Comparison of ENCODE assay signal across 18 cellular contexts in the genomic region with DNA sequence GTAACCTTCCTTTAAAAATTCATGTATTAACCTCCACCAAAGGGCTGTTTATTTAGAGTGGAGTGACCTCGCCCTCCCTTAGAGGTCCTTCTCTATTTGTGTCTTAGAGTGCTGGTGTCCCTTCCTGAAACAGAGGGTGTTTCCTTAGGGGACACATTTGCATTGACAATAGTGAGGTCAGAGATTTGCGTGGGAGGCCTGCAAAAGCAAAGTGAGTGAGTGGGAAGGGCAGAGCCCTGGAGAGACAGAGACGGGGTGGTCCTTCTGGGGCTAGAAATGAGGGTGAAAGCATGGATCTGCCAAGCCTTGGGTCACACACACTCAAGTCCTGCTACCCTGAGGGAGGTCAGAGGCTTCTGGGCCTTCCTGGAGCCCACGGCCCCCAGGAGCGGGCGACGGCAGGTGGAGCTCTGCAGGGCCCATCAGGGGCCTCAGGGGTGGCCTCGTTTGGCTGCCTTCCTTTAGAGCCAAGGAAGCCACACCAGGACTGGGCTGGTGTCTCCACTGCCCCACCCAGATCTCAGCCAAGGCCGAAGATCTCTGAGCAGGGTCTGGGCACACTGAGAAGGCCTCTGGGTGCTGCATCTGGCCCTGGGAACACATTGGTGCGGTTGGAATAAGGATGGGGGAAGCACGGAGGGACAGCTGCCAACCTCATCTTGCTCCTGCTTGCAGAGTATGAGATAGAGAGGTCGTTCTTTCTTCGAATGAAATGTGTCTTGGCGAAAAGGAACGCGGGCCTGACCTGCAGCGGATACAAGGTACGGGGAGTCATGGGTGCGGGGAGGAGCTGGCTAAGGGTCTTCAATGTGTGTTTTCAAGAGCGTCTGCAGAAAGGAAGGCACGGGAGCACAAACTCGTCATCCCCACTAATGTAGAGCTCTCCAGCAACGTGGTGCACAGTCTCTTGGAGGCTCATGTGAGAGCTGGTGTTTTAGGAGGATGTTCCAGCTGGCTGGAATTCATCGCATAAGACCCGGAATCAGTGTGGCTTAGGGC. TPM values are rescaled to one million over a fixed set of nuclear protein-coding genes. Genes with fewer than 3 reads are reported as not detected.
DNase-seq lines count a peak whose midpoint lies in the region; TF ChIP-seq lines count a peak whose summit lies in the region.
"Had no signal": no experiment of that assay in that cellular context is flagged by ENCODE, and none has a peak within 500 bp of the region (broad histone marks: within the 10 kb centered on the region; RNA-seq: fewer than 3 reads in every experiment).

No MANE protein-coding gene starts in this region.

- no peak overlapping the region for H3K23ac ChIP-seq in neuronal stem cell (ENCODE audit: low read depth, low read length, poor library complexity)

- no peak overlapping the region for H2AFZ ChIP-seq in neuronal stem cell (ENCODE audit: low read length)

- H2BK12ac ChIP-seq in neuronal stem cell (ENCODE audit: low read length), result no peak overlapping the region

- H2BK120ac ChIP-seq in neuronal stem cell (ENCODE audit: low read depth, low read length), result no peak overlapping the region

- H3K4me2 ChIP-seq in neuronal stem cell (ENCODE audit: insufficient read depth, low read length, poor library complexity, severe bottlenecking), result no peak overlapping the region

- no peak for TF ChIP-seq POLR2A in stomach (IDR thresholded peaks at IDR 0.05)

- H4K8ac ChIP-seq in neuronal stem cell (ENCODE audit: low read depth, low read length), result no peak overlapping the region

- H3K9ac ChIP-seq in neuronal stem cell (ENCODE audit: low read depth, low read length, poor library complexity), result no peak overlapping the region

- no peak overlapping the region for H2BK5ac ChIP-seq in neuronal stem cell (ENCODE audit: low read length)

- TF ChIP-seq CTCF in VCaP (conservative IDR thresholded peaks at IDR 0.05) (no peak), stomach (IDR thresholded peaks at IDR 0.05) (no peak)

- no peak overlapping the region for H3K14ac ChIP-seq in neuronal stem cell (ENCODE audit: low read length)

- H3K4me1 ChIP-seq in neuronal stem cell (ENCODE audit: control insufficient read depth in 2 of 2, insufficient read depth in 1 of 2, low read depth in 1 of 2, low read length in 2 of 2) (peaks cover 2 to 7% of the 10 kb centered on the region in 2 donors), stomach (peaks cover 0 to 16% (median 9%) of the 10 kb centered on the region in 4 donors)
- H3K4me1 ChIP-seq: SJCRH30 had no signal

- H4K91ac ChIP-seq in neuronal stem cell (ENCODE audit: low read depth, low read length, poor library complexity), result no peak overlapping the region

- intact Hi-C loops in stomach (cut with DNase I; ENCODE audit: low total_unique reads), result no loop called here

- no CpG with 5 or more reads among the region's 25 CpGs for WGBS in neuronal stem cell (ENCODE audit: extremely low coverage in 2 of 2, insufficient read length in 2 of 2, insufficient replicate concordance in 1 of 2), 2 donors
- WGBS in stomach, 5 donors, result 87 to 93% (median 90%) methylated on average over 24 to 25 of the region's 25 CpGs

- no peak overlapping the region for H3K4me3 ChIP-seq in H7 (ENCODE audit: insufficient read depth, low read depth, low read length)
- no peak overlapping the region for H3K4me3 ChIP-seq in neuronal stem cell (ENCODE audit: low read length in 2 of 2)
- no peak overlapping the region for H3K4me3 ChIP-seq in stomach
- H3K4me3 ChIP-seq: MG63, SJCRH30 had no signal

- DNase-seq in H7 (peak; percentile 28), neuronal stem cell (ENCODE audit: low spot score) (no peak), stomach (peak; percentile 20), NCI-H2227 treated with DMSO at 0.1 percent for 48 hours (lab: John Stamatoyannopoulos, UW) (no peak), retina (no peak), hypothalamus (lab: John Stamatoyannopoulos, UW) (no peak)
- DNase-seq: C1 segment of cervical spinal cord; CD8-positive, alpha-beta memory T cell; GOT3; MG63; NCI-H1048; NCI-H1436; NCI-H187 treated with DMSO at 0.1 percent for 48 hours; NCI-H524; NCI-H774; NK-92 treated with Interleukin-12 subunit alpha and Interleukin-12 subunit beta, amount 100 ng/mL, for 24 hours; SJCRH30 had no signal

- H2AK5ac ChIP-seq in neuronal stem cell (ENCODE audit: low read depth, low read length), result no peak overlapping the region

- no peaks in the 10 kb centered on the region for H3K79me1 ChIP-seq in neuronal stem cell (ENCODE audit: low read depth, low read length)

- H3K27ac ChIP-seq in VCaP (peak overlapping the region; percentile 100), neuronal stem cell (replicated peaks; ENCODE audit: low read length) (no peak overlapping the region), stomach (no peak overlapping the region)
- H3K27ac ChIP-seq: SJCRH30 had no signal

- H3K36me3 ChIP-seq in H7 (replicated peaks; ENCODE audit: control insufficient read depth, insufficient read depth, low read length) (no peaks in the 10 kb centered on the region), neuronal stem cell (replicated peaks in 1 of 2; ENCODE audit: control insufficient read depth in 2 of 2, insufficient read depth in 2 of 2, low read length in 2 of 2) (no peaks in the 10 kb centered on the region), stomach (peaks cover 0 to 21% (median 6%) of the 10 kb centered on the region in 4 donors)
- H3K36me3 ChIP-seq: SJCRH30 had no signal

- no peak overlapping the region for H3K4ac ChIP-seq in neuronal stem cell (ENCODE audit: low read length)

- H2BK15ac ChIP-seq in neuronal stem cell (ENCODE audit: low read length), result peak overlapping the region; percentile 71

- H3K9me3 ChIP-seq in neuronal stem cell (replicated peaks in 1 of 2; ENCODE audit: control insufficient read depth in 2 of 2, insufficient read depth in 1 of 2, low read depth in 1 of 2, low read length in 2 of 2), result no peaks in the 10 kb centered on the region
- no peaks in the 10 kb centered on the region for H3K9me3 ChIP-seq in stomach
- H3K9me3 ChIP-seq: MG63, SJCRH30 had no signal

- H3K18ac ChIP-seq in neuronal stem cell (ENCODE audit: low read length), result no peak overlapping the region

- no peaks in the 10 kb centered on the region for H3K27me3 ChIP-seq in H7 (ENCODE audit: control insufficient read depth, insufficient read depth, low read length)
- H3K27me3 ChIP-seq in neuronal stem cell (ENCODE audit: control insufficient read depth in 3 of 3, insufficient read depth in 3 of 3, low read depth in 1 of 3, low read length in 3 of 3), result peaks cover 0 to 36% (median 0%) of the 10 kb centered on the region in 3 experiments
- peaks cover 0 to 60% (median 0%) of the 10 kb centered on the region in 3 donors for H3K27me3 ChIP-seq in stomach
- H3K27me3 ChIP-seq: MG63, SJCRH30 had no signal

- no peak for TF ChIP-seq EP300 in stomach (IDR thresholded peaks at IDR 0.05)

RNA-seq across cellular contexts. Expression of gene SIM2, which starts 23.8 kb away (rescaled TPM):
- total RNA-seq in H7 (2014; rRNA removed; shearing (Covaris generic)), result 0.07 and 0.11 TPM in 2 replicates
- 0.06 TPM for polyA plus RNA-seq in neuronal stem cell (2013, experiment 1 of 2)
- polyA plus RNA-seq in neuronal stem cell (2013, experiment 2 of 2), result 0.08 TPM
- total RNA-seq in stomach, result 10 to 100 TPM in 4 of 5 donors, not detected in 1; 11.2 to 28.3 (median 20.4) TPM
- 10 to 100 TPM in 1 of 3 donors, 1 to 10 TPM in 2; 3.3 to 14.0 (median 6.9) TPM for polyA plus RNA-seq in stomach
- total RNA-seq: CD8-positive, alpha-beta memory T cell had no signal

Comparison
In these comparisons a context has a peak if more than half of its experiments do, and no peak if none do; other contexts are left out.
1. DNase-seq: peak in H7 (single experiment) and stomach (single experiment); none in neuronal stem cell (single experiment), NCI-H2227 treated with DMSO at 0.1 percent for 48 hours (single experiment), retina (single experiment) and hypothalamus (0 of 51).